1 cellular context compared by ENCODE assay signal in the genomic region with DNA sequence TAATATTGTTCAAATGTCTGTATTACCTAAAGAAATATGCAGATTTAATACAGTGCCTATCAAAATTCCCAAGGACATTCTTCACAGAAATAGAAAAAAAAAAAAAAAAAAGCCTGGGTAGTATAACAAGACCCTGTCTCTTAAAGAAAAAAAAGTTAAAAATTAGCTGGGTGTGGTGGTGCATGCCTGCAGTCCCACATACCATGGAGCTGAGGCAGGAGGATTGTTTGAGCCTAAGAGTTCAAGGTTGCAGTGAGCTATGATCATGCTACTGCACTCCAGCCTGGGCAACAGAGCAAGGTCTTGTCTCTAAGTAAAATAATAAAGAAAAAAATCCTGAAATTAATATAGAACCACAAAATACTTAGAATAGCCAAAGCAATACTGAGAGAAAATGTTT.
TF ChIP-seq lines count a peak whose summit lies in the region.

No MANE protein-coding gene starts in this region.

TF ChIP-seq in HepG2, 621 proteins besides CTCF, POLR2A, EP300 and RAD21 (continued from another document and continues in another):
- TF ChIP-seq, protein P1, sequence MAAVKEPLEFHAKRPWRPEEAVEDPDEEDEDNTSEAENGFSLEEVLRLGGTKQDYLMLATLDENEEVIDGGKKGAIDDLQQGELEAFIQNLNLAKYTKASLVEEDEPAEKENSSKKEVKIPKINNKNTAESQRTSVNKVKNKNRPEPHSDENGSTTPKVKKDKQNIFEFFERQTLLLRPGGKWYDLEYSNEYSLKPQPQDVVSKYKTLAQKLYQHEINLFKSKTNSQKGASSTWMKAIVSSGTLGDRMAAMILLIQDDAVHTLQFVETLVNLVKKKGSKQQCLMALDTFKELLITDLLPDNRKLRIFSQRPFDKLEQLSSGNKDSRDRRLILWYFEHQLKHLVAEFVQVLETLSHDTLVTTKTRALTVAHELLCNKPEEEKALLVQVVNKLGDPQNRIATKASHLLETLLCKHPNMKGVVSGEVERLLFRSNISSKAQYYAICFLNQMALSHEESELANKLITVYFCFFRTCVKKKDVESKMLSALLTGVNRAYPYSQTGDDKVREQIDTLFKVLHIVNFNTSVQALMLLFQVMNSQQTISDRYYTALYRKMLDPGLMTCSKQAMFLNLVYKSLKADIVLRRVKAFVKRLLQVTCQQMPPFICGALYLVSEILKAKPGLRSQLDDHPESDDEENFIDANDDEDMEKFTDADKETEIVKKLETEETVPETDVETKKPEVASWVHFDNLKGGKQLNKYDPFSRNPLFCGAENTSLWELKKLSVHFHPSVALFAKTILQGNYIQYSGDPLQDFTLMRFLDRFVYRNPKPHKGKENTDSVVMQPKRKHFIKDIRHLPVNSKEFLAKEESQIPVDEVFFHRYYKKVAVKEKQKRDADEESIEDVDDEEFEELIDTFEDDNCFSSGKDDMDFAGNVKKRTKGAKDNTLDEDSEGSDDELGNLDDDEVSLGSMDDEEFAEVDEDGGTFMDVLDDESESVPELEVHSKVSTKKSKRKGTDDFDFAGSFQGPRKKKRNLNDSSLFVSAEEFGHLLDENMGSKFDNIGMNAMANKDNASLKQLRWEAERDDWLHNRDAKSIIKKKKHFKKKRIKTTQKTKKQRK (IDR thresholded peaks at IDR 0.05; ENCODE audit: low read length): no peak
- no peak for TF ChIP-seq KDM6A (CRISPR knock-in tag; IDR thresholded peaks at IDR 0.05; ENCODE audit: low read depth)
- TF ChIP-seq, protein P2, sequence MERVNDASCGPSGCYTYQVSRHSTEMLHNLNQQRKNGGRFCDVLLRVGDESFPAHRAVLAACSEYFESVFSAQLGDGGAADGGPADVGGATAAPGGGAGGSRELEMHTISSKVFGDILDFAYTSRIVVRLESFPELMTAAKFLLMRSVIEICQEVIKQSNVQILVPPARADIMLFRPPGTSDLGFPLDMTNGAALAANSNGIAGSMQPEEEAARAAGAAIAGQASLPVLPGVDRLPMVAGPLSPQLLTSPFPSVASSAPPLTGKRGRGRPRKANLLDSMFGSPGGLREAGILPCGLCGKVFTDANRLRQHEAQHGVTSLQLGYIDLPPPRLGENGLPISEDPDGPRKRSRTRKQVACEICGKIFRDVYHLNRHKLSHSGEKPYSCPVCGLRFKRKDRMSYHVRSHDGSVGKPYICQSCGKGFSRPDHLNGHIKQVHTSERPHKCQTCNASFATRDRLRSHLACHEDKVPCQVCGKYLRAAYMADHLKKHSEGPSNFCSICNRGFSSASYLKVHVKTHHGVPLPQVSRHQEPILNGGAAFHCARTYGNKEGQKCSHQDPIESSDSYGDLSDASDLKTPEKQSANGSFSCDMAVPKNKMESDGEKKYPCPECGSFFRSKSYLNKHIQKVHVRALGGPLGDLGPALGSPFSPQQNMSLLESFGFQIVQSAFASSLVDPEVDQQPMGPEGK (CRISPR knock-in tag; IDR thresholded peaks at IDR 0.05): no peak
- no peak for TF ChIP-seq JARID2 (CRISPR knock-in tag; IDR thresholded peaks at IDR 0.05; ENCODE audit: insufficient replicate concordance)
- no peak for TF ChIP-seq MAFG (CRISPR knock-in tag; IDR thresholded peaks at IDR 0.05)
- TF ChIP-seq HES4 (CRISPR knock-in tag; IDR thresholded peaks at IDR 0.05; ENCODE audit: borderline replicate concordance): no peak
- TF ChIP-seq, protein P3, sequence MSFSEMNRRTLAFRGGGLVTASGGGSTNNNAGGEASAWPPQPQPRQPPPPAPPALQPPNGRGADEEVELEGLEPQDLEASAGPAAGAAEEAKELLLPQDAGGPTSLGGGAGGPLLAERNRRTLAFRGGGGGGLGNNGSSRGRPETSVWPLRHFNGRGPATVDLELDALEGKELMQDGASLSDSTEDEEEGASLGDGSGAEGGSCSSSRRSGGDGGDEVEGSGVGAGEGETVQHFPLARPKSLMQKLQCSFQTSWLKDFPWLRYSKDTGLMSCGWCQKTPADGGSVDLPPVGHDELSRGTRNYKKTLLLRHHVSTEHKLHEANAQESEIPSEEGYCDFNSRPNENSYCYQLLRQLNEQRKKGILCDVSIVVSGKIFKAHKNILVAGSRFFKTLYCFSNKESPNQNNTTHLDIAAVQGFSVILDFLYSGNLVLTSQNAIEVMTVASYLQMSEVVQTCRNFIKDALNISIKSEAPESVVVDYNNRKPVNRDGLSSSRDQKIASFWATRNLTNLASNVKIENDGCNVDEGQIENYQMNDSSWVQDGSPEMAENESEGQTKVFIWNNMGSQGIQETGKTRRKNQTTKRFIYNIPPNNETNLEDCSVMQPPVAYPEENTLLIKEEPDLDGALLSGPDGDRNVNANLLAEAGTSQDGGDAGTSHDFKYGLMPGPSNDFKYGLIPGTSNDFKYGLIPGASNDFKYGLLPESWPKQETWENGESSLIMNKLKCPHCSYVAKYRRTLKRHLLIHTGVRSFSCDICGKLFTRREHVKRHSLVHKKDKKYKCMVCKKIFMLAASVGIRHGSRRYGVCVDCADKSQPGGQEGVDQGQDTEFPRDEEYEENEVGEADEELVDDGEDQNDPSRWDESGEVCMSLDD (CRISPR knock-in tag; IDR thresholded peaks at IDR 0.05; ENCODE audit: borderline replicate concordance): no peak
- no peak for TF ChIP-seq ZNF296 (CRISPR knock-in tag; conservative IDR thresholded peaks at IDR 0.05)
- no peak for TF ChIP-seq SETDB1 (CRISPR knock-in tag; IDR thresholded peaks at IDR 0.05; ENCODE audit: borderline replicate concordance)
- TF ChIP-seq FOXO1 (CRISPR knock-in tag; IDR thresholded peaks at IDR 0.05): no peak; the same call in 1 of the 2 replicates
- TF ChIP-seq MED1 (CRISPR knock-in tag; IDR thresholded peaks at IDR 0.05): peak; percentile 42; the same call in 1 of the 2 replicates
- TF ChIP-seq, protein P4, sequence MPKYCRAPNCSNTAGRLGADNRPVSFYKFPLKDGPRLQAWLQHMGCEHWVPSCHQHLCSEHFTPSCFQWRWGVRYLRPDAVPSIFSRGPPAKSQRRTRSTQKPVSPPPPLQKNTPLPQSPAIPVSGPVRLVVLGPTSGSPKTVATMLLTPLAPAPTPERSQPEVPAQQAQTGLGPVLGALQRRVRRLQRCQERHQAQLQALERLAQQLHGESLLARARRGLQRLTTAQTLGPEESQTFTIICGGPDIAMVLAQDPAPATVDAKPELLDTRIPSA (CRISPR knock-in tag; IDR thresholded peaks at IDR 0.05; ENCODE audit: borderline replicate concordance): no peak
- no peak for TF ChIP-seq ZNF547 (CRISPR knock-in tag; IDR thresholded peaks at IDR 0.05)
- peak; percentile 52; the same call in 1 of the 2 replicates for TF ChIP-seq ZMYM4 (CRISPR knock-in tag; IDR thresholded peaks at IDR 0.05)
- TF ChIP-seq SRSF9 (IDR thresholded peaks at IDR 0.05; ENCODE audit: borderline replicate concordance, insufficient read depth, low read depth, low read length, poor library complexity, severe bottlenecking): no peak
- TF ChIP-seq, protein P5, sequence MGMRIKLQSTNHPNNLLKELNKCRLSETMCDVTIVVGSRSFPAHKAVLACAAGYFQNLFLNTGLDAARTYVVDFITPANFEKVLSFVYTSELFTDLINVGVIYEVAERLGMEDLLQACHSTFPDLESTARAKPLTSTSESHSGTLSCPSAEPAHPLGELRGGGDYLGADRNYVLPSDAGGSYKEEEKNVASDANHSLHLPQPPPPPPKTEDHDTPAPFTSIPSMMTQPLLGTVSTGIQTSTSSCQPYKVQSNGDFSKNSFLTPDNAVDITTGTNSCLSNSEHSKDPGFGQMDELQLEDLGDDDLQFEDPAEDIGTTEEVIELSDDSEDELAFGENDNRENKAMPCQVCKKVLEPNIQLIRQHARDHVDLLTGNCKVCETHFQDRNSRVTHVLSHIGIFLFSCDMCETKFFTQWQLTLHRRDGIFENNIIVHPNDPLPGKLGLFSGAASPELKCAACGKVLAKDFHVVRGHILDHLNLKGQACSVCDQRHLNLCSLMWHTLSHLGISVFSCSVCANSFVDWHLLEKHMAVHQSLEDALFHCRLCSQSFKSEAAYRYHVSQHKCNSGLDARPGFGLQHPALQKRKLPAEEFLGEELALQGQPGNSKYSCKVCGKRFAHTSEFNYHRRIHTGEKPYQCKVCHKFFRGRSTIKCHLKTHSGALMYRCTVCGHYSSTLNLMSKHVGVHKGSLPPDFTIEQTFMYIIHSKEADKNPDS (CRISPR knock-in tag; IDR thresholded peaks at IDR 0.05): no peak
- TF ChIP-seq ZNF776 (CRISPR knock-in tag; IDR thresholded peaks at IDR 0.05): no peak
- 0 out of 2 replicates have a peak, but pooled peaks have one; percentile 25 for TF ChIP-seq HDAC2 (CRISPR knock-in tag; IDR thresholded peaks at IDR 0.05)
- no peak for TF ChIP-seq EEA1 (CRISPR knock-in tag; IDR thresholded peaks at IDR 0.05; ENCODE audit: borderline replicate concordance)
- peak; percentile 72 for TF ChIP-seq SALL1 (CRISPR knock-in tag; IDR thresholded peaks at IDR 0.05)
- TF ChIP-seq, protein P6, sequence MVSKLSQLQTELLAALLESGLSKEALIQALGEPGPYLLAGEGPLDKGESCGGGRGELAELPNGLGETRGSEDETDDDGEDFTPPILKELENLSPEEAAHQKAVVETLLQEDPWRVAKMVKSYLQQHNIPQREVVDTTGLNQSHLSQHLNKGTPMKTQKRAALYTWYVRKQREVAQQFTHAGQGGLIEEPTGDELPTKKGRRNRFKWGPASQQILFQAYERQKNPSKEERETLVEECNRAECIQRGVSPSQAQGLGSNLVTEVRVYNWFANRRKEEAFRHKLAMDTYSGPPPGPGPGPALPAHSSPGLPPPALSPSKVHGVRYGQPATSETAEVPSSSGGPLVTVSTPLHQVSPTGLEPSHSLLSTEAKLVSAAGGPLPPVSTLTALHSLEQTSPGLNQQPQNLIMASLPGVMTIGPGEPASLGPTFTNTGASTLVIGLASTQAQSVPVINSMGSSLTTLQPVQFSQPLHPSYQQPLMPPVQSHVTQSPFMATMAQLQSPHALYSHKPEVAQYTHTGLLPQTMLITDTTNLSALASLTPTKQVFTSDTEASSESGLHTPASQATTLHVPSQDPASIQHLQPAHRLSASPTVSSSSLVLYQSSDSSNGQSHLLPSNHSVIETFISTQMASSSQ (IDR thresholded peaks at IDR 0.05; ENCODE audit: low read depth): peak; percentile 35; the same call in 1 of the 2 replicates
- TF ChIP-seq, protein P6 (CRISPR knock-in tag; IDR thresholded peaks at IDR 0.05; ENCODE audit: borderline replicate concordance): 0 out of 2 replicates have a peak, but pooled peaks have one; percentile 25
- no peak for TF ChIP-seq SKI (IDR thresholded peaks at IDR 0.05; ENCODE audit: partially characterized antibody)
- no peak for TF ChIP-seq NPAS2 (CRISPR knock-in tag; IDR thresholded peaks at IDR 0.05; ENCODE audit: borderline replicate concordance)
- TF ChIP-seq, protein P7, sequence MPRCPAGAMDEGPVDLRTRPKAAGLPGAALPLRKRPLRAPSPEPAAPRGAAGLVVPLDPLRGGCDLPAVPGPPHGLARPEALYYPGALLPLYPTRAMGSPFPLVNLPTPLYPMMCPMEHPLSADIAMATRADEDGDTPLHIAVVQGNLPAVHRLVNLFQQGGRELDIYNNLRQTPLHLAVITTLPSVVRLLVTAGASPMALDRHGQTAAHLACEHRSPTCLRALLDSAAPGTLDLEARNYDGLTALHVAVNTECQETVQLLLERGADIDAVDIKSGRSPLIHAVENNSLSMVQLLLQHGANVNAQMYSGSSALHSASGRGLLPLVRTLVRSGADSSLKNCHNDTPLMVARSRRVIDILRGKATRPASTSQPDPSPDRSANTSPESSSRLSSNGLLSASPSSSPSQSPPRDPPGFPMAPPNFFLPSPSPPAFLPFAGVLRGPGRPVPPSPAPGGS (CRISPR knock-in tag; IDR thresholded peaks at IDR 0.05): no peak
- peak; percentile 86 for TF ChIP-seq ZNF644 (CRISPR knock-in tag; IDR thresholded peaks at IDR 0.05; ENCODE audit: low read depth)
- TF ChIP-seq HNF4A (CRISPR knock-in tag; IDR thresholded peaks at IDR 0.05): peak; percentile 79
- TF ChIP-seq DPF2 (CRISPR knock-in tag; IDR thresholded peaks at IDR 0.05; ENCODE audit: borderline replicate concordance, low read depth): no peak
- TF ChIP-seq CCAR2 (optimal IDR thresholded peaks at IDR 0.05; ENCODE audit: low read depth, low read length): no peak
- TF ChIP-seq GABPA (IDR thresholded peaks at IDR 0.05; ENCODE audit: low read depth, low read length): no peak
- TF ChIP-seq GABPA (CRISPR knock-in tag; IDR thresholded peaks at IDR 0.05; ENCODE audit: low read depth): no peak
- TF ChIP-seq, protein P8, sequence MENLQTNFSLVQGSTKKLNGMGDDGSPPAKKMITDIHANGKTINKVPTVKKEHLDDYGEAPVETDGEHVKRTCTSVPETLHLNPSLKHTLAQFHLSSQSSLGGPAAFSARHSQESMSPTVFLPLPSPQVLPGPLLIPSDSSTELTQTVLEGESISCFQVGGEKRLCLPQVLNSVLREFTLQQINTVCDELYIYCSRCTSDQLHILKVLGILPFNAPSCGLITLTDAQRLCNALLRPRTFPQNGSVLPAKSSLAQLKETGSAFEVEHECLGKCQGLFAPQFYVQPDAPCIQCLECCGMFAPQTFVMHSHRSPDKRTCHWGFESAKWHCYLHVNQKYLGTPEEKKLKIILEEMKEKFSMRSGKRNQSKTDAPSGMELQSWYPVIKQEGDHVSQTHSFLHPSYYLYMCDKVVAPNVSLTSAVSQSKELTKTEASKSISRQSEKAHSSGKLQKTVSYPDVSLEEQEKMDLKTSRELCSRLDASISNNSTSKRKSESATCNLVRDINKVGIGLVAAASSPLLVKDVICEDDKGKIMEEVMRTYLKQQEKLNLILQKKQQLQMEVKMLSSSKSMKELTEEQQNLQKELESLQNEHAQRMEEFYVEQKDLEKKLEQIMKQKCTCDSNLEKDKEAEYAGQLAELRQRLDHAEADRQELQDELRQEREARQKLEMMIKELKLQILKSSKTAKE (CRISPR knock-in tag; IDR thresholded peaks at IDR 0.05; ENCODE audit: borderline replicate concordance): no peak
- TF ChIP-seq, protein P9, sequence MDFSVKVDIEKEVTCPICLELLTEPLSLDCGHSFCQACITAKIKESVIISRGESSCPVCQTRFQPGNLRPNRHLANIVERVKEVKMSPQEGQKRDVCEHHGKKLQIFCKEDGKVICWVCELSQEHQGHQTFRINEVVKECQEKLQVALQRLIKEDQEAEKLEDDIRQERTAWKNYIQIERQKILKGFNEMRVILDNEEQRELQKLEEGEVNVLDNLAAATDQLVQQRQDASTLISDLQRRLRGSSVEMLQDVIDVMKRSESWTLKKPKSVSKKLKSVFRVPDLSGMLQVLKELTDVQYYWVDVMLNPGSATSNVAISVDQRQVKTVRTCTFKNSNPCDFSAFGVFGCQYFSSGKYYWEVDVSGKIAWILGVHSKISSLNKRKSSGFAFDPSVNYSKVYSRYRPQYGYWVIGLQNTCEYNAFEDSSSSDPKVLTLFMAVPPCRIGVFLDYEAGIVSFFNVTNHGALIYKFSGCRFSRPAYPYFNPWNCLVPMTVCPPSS (IDR thresholded peaks at IDR 0.05): no peak
- TF ChIP-seq KDM2A (CRISPR knock-in tag; IDR thresholded peaks at IDR 0.05; ENCODE audit: borderline replicate concordance, low read depth): no peak
- TF ChIP-seq ARNT2 (CRISPR knock-in tag; IDR thresholded peaks at IDR 0.05; ENCODE audit: low read depth): no peak
- no peak; the same call in 1 of the 2 replicates for TF ChIP-seq SIX1 (CRISPR knock-in tag; IDR thresholded peaks at IDR 0.05; ENCODE audit: borderline replicate concordance)
